Comparison of ENCODE assay signal across 25 cellular contexts in genomic region chr20:47941869-47942268, GRCh38.
"Had no signal": no experiment of that assay in that cellular context is flagged by ENCODE, and none has a peak within 500 bp of the region (broad histone marks: within the 10 kb centered on the region; RNA-seq: fewer than 3 reads in every experiment).

No MANE protein-coding gene starts in this region.

- H3K4me1 ChIP-seq: esophagus muscularis mucosa, foreskin keratinocyte, gastroesophageal sphincter, heart left ventricle, lower lobe of right lung had no signal

- H3K4me1 Mint-ChIP-seq: immature natural killer cell had no signal

- H3K27ac ChIP-seq: coronary artery, dorsolateral prefrontal cortex, esophagus muscularis mucosa, foreskin keratinocyte, gastroesophageal sphincter, heart left ventricle, hepatocyte, lower lobe of right lung had no signal

- H3K9me3 ChIP-seq: esophagus muscularis mucosa, gastroesophageal sphincter, heart left ventricle, lower lobe of right lung, mucosa of descending colon had no signal

- DNase-seq: dermis blood vessel endothelial cell; dorsolateral prefrontal cortex; effector CD4-positive, alpha-beta T cell; effector memory CD4-positive, alpha-beta T cell; foreskin keratinocyte; heart left ventricle; hypothalamus; immature natural killer cell; islet precursor cell; kidney; kidney glomerular epithelial cell; left colon; left ventricle myocardium superior; lower lobe of right lung; mesenchymal stem cell; mucosa of descending colon had no signal

- H3K36me3 ChIP-seq: esophagus muscularis mucosa, gastroesophageal sphincter, heart left ventricle, lower lobe of right lung had no signal

- H3K4me2 ChIP-seq: hepatocyte had no signal

- H3K79me2 ChIP-seq: hepatocyte had no signal

- H3K27me3 ChIP-seq: esophagus muscularis mucosa, foreskin keratinocyte, gastroesophageal sphincter, hepatocyte had no signal

- H3K9me3 Mint-ChIP-seq: immature natural killer cell, mesothelial cell of epicardium had no signal

- H3K4me3 Mint-ChIP-seq: immature natural killer cell, mesothelial cell of epicardium had no signal

- ATAC-seq: foreskin keratinocyte, gastroesophageal sphincter, heart left ventricle, left colon, left lobe of liver, left ventricle myocardium superior, lower lobe of right lung, mucosa of descending colon had no signal

- H3K4me3 ChIP-seq: coronary artery, dorsolateral prefrontal cortex, esophagus muscularis mucosa, gastroesophageal sphincter, heart left ventricle, hepatocyte, lower lobe of right lung, mucosa of descending colon had no signal

- H3K36me3 Mint-ChIP-seq: immature natural killer cell, mesothelial cell of epicardium had no signal

- H2AFZ ChIP-seq: hepatocyte had no signal

- FAIRE-seq: colon, endothelial cell of umbilical vein, frontal cortex, kidney had no signal

- H3K27ac Mint-ChIP-seq: immature natural killer cell, mesothelial cell of epicardium had no signal
